8 cellular contexts compared by ENCODE assay signal in genomic region chr2:47072018-47072691, GRCh38.
DNase-seq lines count a peak whose midpoint lies in the region; ATAC-seq and TF ChIP-seq lines count a peak whose summit lies in the region.

No MANE protein-coding gene starts in this region.

- peaks cover 92% of the 10 kb centered on the region for H3K4me1 Mint-ChIP-seq in HFFc6 (ENCODE audit: low read depth)

- H3K4me3 ChIP-seq in SK-N-MC (no peak overlapping the region), fibroblast of the aortic adventitia (ENCODE audit: low read depth, low read length) (no peak overlapping the region)

- peaks cover 9% of the 10 kb centered on the region for H3K27me3 Mint-ChIP-seq in HFFc6 (ENCODE audit: insufficient read depth)

- TF ChIP-seq POLR2A in GM18505 (IDR thresholded peaks at IDR 0.05; ENCODE audit: borderline replicate concordance, extremely low read depth, insufficient read depth, insufficient read length): no peak

- peak overlapping the region; percentile 64; the same call in 1 of the 2 replicates for H3K4me3 Mint-ChIP-seq in HFFc6

- H3K27ac ChIP-seq in SK-N-MC: peak overlapping the region; percentile 85

- H3K9ac ChIP-seq in SK-N-MC (ENCODE audit: insufficient read length): no peak overlapping the region

- ATAC-seq in GM18505 (IDR thresholded peaks at IDR 0.05; ENCODE audit: unreplicated experiment): no peak
- ATAC-seq in HG03354 (IDR thresholded peaks at IDR 0.05; ENCODE audit: poor library complexity, severe bottlenecking, unreplicated experiment): no peak

- no peaks in the 10 kb centered on the region for H3K9me3 Mint-ChIP-seq in HFFc6

- no peaks in the 10 kb centered on the region for H3K9me3 ChIP-seq in SK-N-MC (ENCODE audit: low read depth, low read length)

- H3K36me3 ChIP-seq in SK-N-MC (ENCODE audit: insufficient read depth, low read length): no peaks in the 10 kb centered on the region

- DNase-seq in HFFc6: peak; percentile 51
- no peak for DNase-seq in SK-N-MC (ENCODE audit: low read depth, low spot score)
- peak; percentile 97 for DNase-seq in fibroblast of the aortic adventitia (ENCODE audit: low read depth)
- DNase-seq in nucleus accumbens (lab: John Stamatoyannopoulos, UW): peak in 51 of 56 donors; percentile 8 to 91 (median 68)
- no peak for DNase-seq in glomerular visceral epithelial cell (ENCODE audit: extremely low spot score)
- no peak for DNase-seq in COLO668 (lab: John Stamatoyannopoulos, UW; ENCODE audit: unreplicated experiment)

- H3K36me3 Mint-ChIP-seq in HFFc6 (ENCODE audit: low read depth): peaks cover 33% of the 10 kb centered on the region

- H3K27ac Mint-ChIP-seq in HFFc6: peak overlapping the region; percentile 99

- TF ChIP-seq CTCF in HFFc6 (IDR thresholded peaks at IDR 0.05) (peak; percentile 60; the same call in 1 of the 2 replicates), fibroblast of the aortic adventitia (IDR thresholded peaks at IDR 0.05; ENCODE audit: insufficient read depth, low read length) (peak; percentile 63)

Comparison
In these comparisons a context has a peak if more than half of its experiments do, and no peak if none do; other contexts are left out.
1. DNase-seq: peak in HFFc6 (single experiment), fibroblast of the aortic adventitia (single experiment) and nucleus accumbens (51 of 56); none in SK-N-MC (single experiment), glomerular visceral epithelial cell (single experiment) and COLO668 (single experiment).